In genomic region chr11:102546923-102547471, GRCh38 we compare ENCODE assay signal across 10 cellular contexts. TPM values are rescaled to one million over a fixed set of nuclear protein-coding genes. Genes with fewer than 3 reads are reported as not detected.
A peak's percentile ranks its signal among the peaks of the same experiment; 100 is the strongest.
DNase-seq lines count a peak whose midpoint lies in the region; ATAC-seq and TF ChIP-seq lines count a peak whose summit lies in the region.
"Had no signal": no experiment of that assay in that cellular context is flagged by ENCODE, and none has a peak within 500 bp of the region (broad histone marks: within the 10 kb centered on the region; RNA-seq: fewer than 3 reads in every experiment).

No MANE protein-coding gene starts in this region.

- no peak for TF ChIP-seq CTCF in Caco-2 (IDR thresholded peaks at IDR 0.05; ENCODE audit: insufficient read depth in 1 of 2, low read depth in 1 of 2, low read length in 1 of 2, severe bottlenecking in 1 of 2, unreplicated experiment in 1 of 2)

- CTCF ChIA-PET in Caco-2 (lab: Charles Lee) = no interaction called here

- H3K27ac Mint-ChIP-seq in immature natural killer cell (peak overlapping the region in 2 of 6 donors; percentile 23 to 29), Caco-2 (ENCODE audit: unreplicated experiment) (no peak overlapping the region)
- H3K27ac Mint-ChIP-seq: activated naive CD8-positive, alpha-beta T cell treated with anti-CD3 and anti-CD28 coated beads, Interleukin-2, amount 10 ng/mL, durations not matched to agents 7 days and 5 days had no signal

- H3K36me3 ChIP-seq in Caco-2 (ENCODE audit: control insufficient read depth, insufficient read depth, low read length) = no peaks in the 10 kb centered on the region
- H3K36me3 ChIP-seq: SJSA1 had no signal

- DNase-seq in immature natural killer cell = peak; percentile 60 to 68 (median 61)
- no peak for DNase-seq in NCI-H2081 (lab: John Stamatoyannopoulos, UW)
- no peak for DNase-seq in islet precursor cell
- DNase-seq in Caco-2 = no peak
- DNase-seq in COLO829 (ENCODE audit: low spot score) = no peak
- DNase-seq: activated naive CD8-positive, alpha-beta T cell treated with anti-CD3 and anti-CD28 coated beads, Interleukin-2, amount 10 ng/mL, durations not matched to agents 7 days and 5 days had no signal

- BruUV-seq in Caco-2 (replicated peaks; lab: Mats Ljungman, UMichigan) = no TSS peak

- no peak overlapping the region for H3K4me3 ChIP-seq in Caco-2 (ENCODE audit: low read depth, low read length)
- H3K4me3 ChIP-seq: SJSA1 had no signal

- H3K9me3 Mint-ChIP-seq in immature natural killer cell = no peaks in the 10 kb centered on the region
- peaks cover 11% of the 10 kb centered on the region for H3K9me3 Mint-ChIP-seq in Caco-2 (ENCODE audit: unreplicated experiment)

- intact Hi-C loops in Caco-2 (cut with micrococcal nuclease; ENCODE audit: unreplicated experiment) = no loop called here

- peaks cover 21% of the 10 kb centered on the region for H3K4me1 ChIP-seq in Caco-2

- ATAC-seq in GM18858 (IDR thresholded peaks at IDR 0.05; ENCODE audit: unreplicated experiment) (peak; percentile 75), GM21825 (IDR thresholded peaks at IDR 0.05; ENCODE audit: unreplicated experiment) (peak; percentile 77), HG03565 (IDR thresholded peaks at IDR 0.05; ENCODE audit: unreplicated experiment) (peak; percentile 74)

- peak overlapping the region; percentile 11 to 65 (median 37) for H3K4me3 Mint-ChIP-seq in immature natural killer cell
- H3K4me3 Mint-ChIP-seq in Caco-2 (ENCODE audit: unreplicated experiment) = no peak overlapping the region
- H3K4me3 Mint-ChIP-seq: activated naive CD8-positive, alpha-beta T cell treated with anti-CD3 and anti-CD28 coated beads, Interleukin-2, amount 10 ng/mL, durations not matched to agents 7 days and 5 days had no signal

- H3K36me3 Mint-ChIP-seq in immature natural killer cell (no peaks in the 10 kb centered on the region), Caco-2 (ENCODE audit: insufficient read depth, unreplicated experiment) (no peaks in the 10 kb centered on the region)
- H3K36me3 Mint-ChIP-seq: activated naive CD8-positive, alpha-beta T cell treated with anti-CD3 and anti-CD28 coated beads, Interleukin-2, amount 10 ng/mL, durations not matched to agents 7 days and 5 days had no signal

- no peaks in the 10 kb centered on the region for H3K27me3 ChIP-seq in Caco-2 (replicated peaks; ENCODE audit: control insufficient read depth, insufficient read depth, low read length)
- H3K27me3 ChIP-seq: SJSA1 had no signal

- POLR2A ChIA-PET in Caco-2 (lab: Charles Lee) = no interaction called here

- H3K9me3 ChIP-seq in Caco-2 = no peaks in the 10 kb centered on the region
- H3K9me3 ChIP-seq: SJSA1 had no signal

- H3K4me1 Mint-ChIP-seq in immature natural killer cell = peaks cover 22 to 28% of the 10 kb centered on the region in 2 donors
- peaks cover 10% of the 10 kb centered on the region for H3K4me1 Mint-ChIP-seq in Caco-2 (ENCODE audit: low read depth, unreplicated experiment)

- H3K27me3 Mint-ChIP-seq in immature natural killer cell (ENCODE audit: low read depth in 3 of 3) (peaks cover 0 to 7% (median 3%) of the 10 kb centered on the region in 3 donors), Caco-2 (ENCODE audit: insufficient read depth, unreplicated experiment) (no peaks in the 10 kb centered on the region)
- H3K27me3 Mint-ChIP-seq: activated naive CD8-positive, alpha-beta T cell treated with anti-CD3 and anti-CD28 coated beads, Interleukin-2, amount 10 ng/mL, durations not matched to agents 7 days and 5 days had no signal

RNA-seq across cellular contexts. Expression of gene MMP7, which starts 16.4 kb away (rescaled TPM):
- polyA plus RNA-seq in immature natural killer cell = not detected
- total RNA-seq in Caco-2 (2022) = 1.0 TPM in 1 of 2 replicates, not detected in the other
- total RNA-seq: activated naive CD8-positive, alpha-beta T cell treated with anti-CD3 and anti-CD28 coated beads, Interleukin-2, amount 10 ng/mL, durations not matched to agents 7 days and 5 days had no signal

Comparison
In these comparisons a context has a peak if more than half of its experiments do, and no peak if none do; other contexts are left out.
1. DNase-seq: peak in immature natural killer cell (3 of 3); none in NCI-H2081 (0 of 2), islet precursor cell (single experiment), Caco-2 (0 of 2) and COLO829 (single experiment).
2. Peak in every context shown above with its lines, with median percentiles within 50 percentile points of each other: ATAC-seq.